In genomic region chr18:13481331-13481730, GRCh38 we compare ENCODE assay signal across 27 cellular contexts.
DNase-seq lines count a peak whose midpoint lies in the region; ATAC-seq lines count a peak whose summit lies in the region.
"Had no signal": no experiment of that assay in that cellular context is flagged by ENCODE, and none has a peak within 500 bp of the region (broad histone marks: within the 10 kb centered on the region; RNA-seq: fewer than 3 reads in every experiment).

No MANE protein-coding gene starts in this region.

- no peak for ATAC-seq in activated naive CD8-positive, alpha-beta T cell treated with anti-CD3 and anti-CD28 coated beads, Interleukin-2, amount 50 U/mL, for 24 hours
- ATAC-seq in stimulated activated naive B cell treated with anti-CD40 and anti-IgM and Interleukin-4, amounts not matched to agents 10 μg/mL and 1 μg/mL and 100 μg/mL, for 72 hours (replicated peaks) = no peak
- ATAC-seq: body of pancreas had no signal

- peaks cover 18% of the 10 kb centered on the region for H3K36me3 Mint-ChIP-seq in activated naive CD8-positive, alpha-beta T cell
- H3K36me3 Mint-ChIP-seq in activated naive CD8-positive, alpha-beta T cell treated with anti-CD3 and anti-CD28 coated beads, Interleukin-2, amount 50 U/mL, for 24 hours (ENCODE audit: low read depth) = peaks cover 33% of the 10 kb centered on the region
- H3K36me3 Mint-ChIP-seq in IgD-negative memory B cell = peaks cover 6% of the 10 kb centered on the region
- peaks cover 31% of the 10 kb centered on the region for H3K36me3 Mint-ChIP-seq in dendritic cell treated with granulocyte-macrophage colony-stimulating factor and Interleukin-4, amounts not matched to agents 40 ng/mL and 50 ng/mL, for 4 days (ENCODE audit: low read depth)
- H3K36me3 Mint-ChIP-seq in stimulated activated naive B cell treated with anti-CD40 and anti-IgM and Interleukin-4, amounts not matched to agents 10 μg/mL and 1 μg/mL and 100 μg/mL, for 72 hours = peaks cover 4 to 25% of the 10 kb centered on the region in 2 donors

- DNase-seq in activated naive CD8-positive, alpha-beta T cell treated with anti-CD3 and anti-CD28 coated beads, Interleukin-2, amount 50 U/mL, for 24 hours = no peak
- DNase-seq in stimulated activated naive B cell treated with anti-CD40 and anti-IgM and Interleukin-4, amounts not matched to agents 10 μg/mL and 1 μg/mL and 100 μg/mL, for 72 hours = no peak
- DNase-seq in SW480 (ENCODE audit: low spot score) = no peak
- DNase-seq in 8988T = no peak
- DNase-seq in NCI-H1048 (lab: John Stamatoyannopoulos, UW) = no peak
- DNase-seq: activated CD4-positive, alpha-beta T cell treated with anti-CD3 and anti-CD28 coated beads for 4 hours; activated CD8-positive, alpha-beta memory T cell treated with anti-CD3 and anti-CD28 coated beads, Interleukin-2, amount 50 U/mL, for 4 hours; activated effector memory CD4-positive, alpha-beta T cell treated with anti-CD3 and anti-CD28 coated beads, Interleukin-2, amount 50 U/mL, for 16 hours; body of pancreas; DMS 273 treated with DMSO at 0.1 percent for 48 hours; effector CD4-positive, alpha-beta T cell; glutamatergic neuron; left ventricle myocardium inferior; NCI-H1105 treated with DMSO at 0.1 percent for 48 hours; NCI-H2029 treated with DMSO at 0.1 percent for 48 hours; NCI-H2227 treated with DMSO at 0.1 percent for 48 hours; NCI-H748 treated with DMSO at 0.1 percent for 48 hours; ovary; retina; SJCRH30; small intestine; stimulated activated CD4-positive, alpha-beta T cell treated with anti-CD3 and anti-CD28 coated beads, Interleukin-1b, Interleukin-23, amount 100 ng/mL, for 48 hours had no signal

- peak overlapping the region; percentile 21 for H3K4me3 Mint-ChIP-seq in activated naive CD8-positive, alpha-beta T cell
- no peak overlapping the region for H3K4me3 Mint-ChIP-seq in activated naive CD8-positive, alpha-beta T cell treated with anti-CD3 and anti-CD28 coated beads, Interleukin-2, amount 50 U/mL, for 24 hours
- peak overlapping the region in 1 of 4 donors; percentile 60 for H3K4me3 Mint-ChIP-seq in IgD-negative memory B cell
- no peak overlapping the region for H3K4me3 Mint-ChIP-seq in dendritic cell treated with granulocyte-macrophage colony-stimulating factor and Interleukin-4, amounts not matched to agents 40 ng/mL and 50 ng/mL, for 4 days
- H3K4me3 Mint-ChIP-seq in stimulated activated naive B cell treated with anti-CD40 and anti-IgM and Interleukin-4, amounts not matched to agents 10 μg/mL and 1 μg/mL and 100 μg/mL, for 72 hours = peak overlapping the region; percentile 75 to 80
- H3K4me3 Mint-ChIP-seq: CD14-positive monocyte, nephron had no signal

- no peaks in the 10 kb centered on the region for H3K9me3 Mint-ChIP-seq in activated naive CD8-positive, alpha-beta T cell (ENCODE audit: low read depth)
- peaks cover 4% of the 10 kb centered on the region for H3K9me3 Mint-ChIP-seq in activated naive CD8-positive, alpha-beta T cell treated with anti-CD3 and anti-CD28 coated beads, Interleukin-2, amount 50 U/mL, for 24 hours
- no peaks in the 10 kb centered on the region for H3K9me3 Mint-ChIP-seq in IgD-negative memory B cell
- H3K9me3 Mint-ChIP-seq in dendritic cell treated with granulocyte-macrophage colony-stimulating factor and Interleukin-4, amounts not matched to agents 40 ng/mL and 50 ng/mL, for 4 days = no peaks in the 10 kb centered on the region
- no peaks in the 10 kb centered on the region for H3K9me3 Mint-ChIP-seq in stimulated activated naive B cell treated with anti-CD40 and anti-IgM and Interleukin-4, amounts not matched to agents 10 μg/mL and 1 μg/mL and 100 μg/mL, for 72 hours

- intact Hi-C loops in dendritic cell treated with granulocyte-macrophage colony-stimulating factor and Interleukin-4, amounts not matched to agents 40 ng/mL and 50 ng/mL, for 4 days (cut with micrococcal nuclease) = no loop called here

- H3K27me3 Mint-ChIP-seq in activated naive CD8-positive, alpha-beta T cell = no peaks in the 10 kb centered on the region
- no peaks in the 10 kb centered on the region for H3K27me3 Mint-ChIP-seq in activated naive CD8-positive, alpha-beta T cell treated with anti-CD3 and anti-CD28 coated beads, Interleukin-2, amount 50 U/mL, for 24 hours
- no peaks in the 10 kb centered on the region for H3K27me3 Mint-ChIP-seq in IgD-negative memory B cell
- no peaks in the 10 kb centered on the region for H3K27me3 Mint-ChIP-seq in dendritic cell treated with granulocyte-macrophage colony-stimulating factor and Interleukin-4, amounts not matched to agents 40 ng/mL and 50 ng/mL, for 4 days
- H3K27me3 Mint-ChIP-seq in stimulated activated naive B cell treated with anti-CD40 and anti-IgM and Interleukin-4, amounts not matched to agents 10 μg/mL and 1 μg/mL and 100 μg/mL, for 72 hours = no peaks in the 10 kb centered on the region

- H3K4me1 Mint-ChIP-seq in activated naive CD8-positive, alpha-beta T cell (ENCODE audit: low read depth) = peaks cover 49% of the 10 kb centered on the region
- peaks cover 39% of the 10 kb centered on the region for H3K4me1 Mint-ChIP-seq in activated naive CD8-positive, alpha-beta T cell treated with anti-CD3 and anti-CD28 coated beads, Interleukin-2, amount 50 U/mL, for 24 hours
- H3K4me1 Mint-ChIP-seq in IgD-negative memory B cell = peaks cover 6 to 15% (median 11%) of the 10 kb centered on the region in 3 donors
- H3K4me1 Mint-ChIP-seq in dendritic cell treated with granulocyte-macrophage colony-stimulating factor and Interleukin-4, amounts not matched to agents 40 ng/mL and 50 ng/mL, for 4 days (ENCODE audit: low read depth) = peaks cover 41% of the 10 kb centered on the region
- H3K4me1 Mint-ChIP-seq in stimulated activated naive B cell treated with anti-CD40 and anti-IgM and Interleukin-4, amounts not matched to agents 10 μg/mL and 1 μg/mL and 100 μg/mL, for 72 hours = peaks cover 27 to 30% of the 10 kb centered on the region in 2 donors

- H3K27ac Mint-ChIP-seq in activated naive CD8-positive, alpha-beta T cell = peak overlapping the region; percentile 7
- no peak overlapping the region for H3K27ac Mint-ChIP-seq in activated naive CD8-positive, alpha-beta T cell treated with anti-CD3 and anti-CD28 coated beads, Interleukin-2, amount 50 U/mL, for 24 hours
- peak overlapping the region in 2 of 3 donors; percentile 5 to 39 for H3K27ac Mint-ChIP-seq in IgD-negative memory B cell
- peak overlapping the region; percentile 55 for H3K27ac Mint-ChIP-seq in dendritic cell treated with granulocyte-macrophage colony-stimulating factor and Interleukin-4, amounts not matched to agents 40 ng/mL and 50 ng/mL, for 4 days
- peak overlapping the region; percentile 96 for H3K27ac Mint-ChIP-seq in stimulated activated naive B cell treated with anti-CD40 and anti-IgM and Interleukin-4, amounts not matched to agents 10 μg/mL and 1 μg/mL and 100 μg/mL, for 72 hours
- H3K27ac Mint-ChIP-seq: nephron had no signal

Comparison
In these comparisons a context has a peak if more than half of its experiments do, and no peak if none do; other contexts are left out.
1. H3K4me3 Mint-ChIP-seq: peak in activated naive CD8-positive, alpha-beta T cell (single experiment) and stimulated activated naive B cell treated with anti-CD40 and anti-IgM and Interleukin-4, amounts not matched to agents 10 μg/mL and 1 μg/mL and 100 μg/mL, for 72 hours (2 of 2); none in activated naive CD8-positive, alpha-beta T cell treated with anti-CD3 and anti-CD28 coated beads, Interleukin-2, amount 50 U/mL, for 24 hours (single experiment) and dendritic cell treated with granulocyte-macrophage colony-stimulating factor and Interleukin-4, amounts not matched to agents 40 ng/mL and 50 ng/mL, for 4 days (single experiment).